In the genomic region with DNA sequence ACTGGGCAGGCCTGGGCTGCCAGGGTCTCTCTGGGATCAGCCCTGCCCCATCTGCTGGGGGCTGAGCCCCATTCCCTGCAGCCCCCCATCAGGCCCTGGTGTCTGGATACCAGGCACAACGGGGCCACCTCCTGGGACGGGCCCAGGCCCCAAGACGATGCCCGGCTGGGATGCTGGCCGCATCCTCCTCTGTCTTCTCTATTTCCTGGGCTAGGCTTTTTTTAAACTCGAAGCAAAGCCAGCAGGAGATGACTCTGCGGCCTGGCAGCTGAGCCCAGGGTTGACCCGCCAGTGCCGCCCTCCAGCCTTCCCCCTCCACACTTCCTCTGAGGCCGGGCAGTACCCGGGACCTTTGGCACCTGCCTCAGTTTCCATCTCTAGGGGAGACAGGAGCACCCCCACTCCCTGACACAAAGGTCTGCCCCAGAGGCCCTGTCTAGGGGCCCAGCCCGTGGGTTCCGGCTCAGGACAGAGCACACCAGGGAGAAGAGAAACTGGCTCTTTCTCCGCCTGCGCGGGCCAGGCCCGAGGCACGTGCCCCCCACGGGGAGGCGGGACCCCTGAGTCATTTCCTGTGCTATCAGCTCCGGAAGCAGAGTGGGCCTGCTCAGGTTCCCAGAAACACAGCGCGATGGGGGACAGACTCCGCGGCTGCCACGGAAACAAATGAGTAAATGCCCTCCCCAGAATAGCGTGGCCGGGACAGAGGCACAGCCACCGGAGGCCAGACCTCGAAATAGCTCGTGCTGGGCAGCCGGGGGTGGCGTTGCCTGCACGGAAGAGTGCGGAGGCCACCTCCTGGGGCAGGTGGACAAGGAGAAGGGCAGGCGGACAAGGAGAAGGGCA, we compare ENCODE assay signal across 8 cellular contexts.
A peak's percentile ranks its signal among the peaks of the same experiment; 100 is the strongest.
DNase-seq lines count a peak whose midpoint lies in the region; ATAC-seq and TF ChIP-seq lines count a peak whose summit lies in the region.

No MANE protein-coding gene starts in this region.

- H3K56ac ChIP-seq in H9 (ENCODE audit: insufficient read length, low read depth, low read length), result no peak overlapping the region

- no peak overlapping the region for H2BK120ac ChIP-seq in H9 (ENCODE audit: low read depth, low read length, poor library complexity, severe bottlenecking)

- no peak for TF ChIP-seq EP300 in gastroesophageal sphincter (IDR thresholded peaks at IDR 0.05)

- no peak overlapping the region for H2AFZ ChIP-seq in H9 (ENCODE audit: low read length)

- no peak overlapping the region for H3K4me3 Mint-ChIP-seq in H9
- H3K4me3 Mint-ChIP-seq in activated T-cell treated with anti-CD3 and anti-CD28 coated beads, Interleukin-2, amount 50 U/mL, for 24 hours, result peak overlapping the region; percentile 83

- H3K23ac ChIP-seq in H9 (ENCODE audit: insufficient read length, low read depth, low read length), result no peak overlapping the region

- H3K4me2 ChIP-seq in H9 (ENCODE audit: insufficient read depth, insufficient read length, low read length), result no peak overlapping the region

- H3K4me1 ChIP-seq in H9 (ENCODE audit: insufficient read depth, low read length), result no peaks in the 10 kb centered on the region
- peaks cover 0 to 33% (median 6%) of the 10 kb centered on the region in 3 donors for H3K4me1 ChIP-seq in gastroesophageal sphincter
- H3K4me1 ChIP-seq in uterus, result peaks cover 0 to 6% of the 10 kb centered on the region in 2 donors

- H3K4ac ChIP-seq in H9 (ENCODE audit: low read depth, low read length), result no peak overlapping the region

- peaks cover 2% of the 10 kb centered on the region for H3K23me2 ChIP-seq in H9 (ENCODE audit: insufficient read length, low read depth, low read length, poor library complexity, severe bottlenecking)

- peak overlapping the region; percentile 26 for H4K91ac ChIP-seq in H9 (ENCODE audit: insufficient read length, low read depth, low read length)

- WGBS in H9 (ENCODE audit: extremely low coverage, insufficient read length, low lambda C conversion rate), result no CpG with 5 or more reads among the region's 36 CpGs
- WGBS in gastroesophageal sphincter (ENCODE audit: low coverage in 1 of 2), 2 donors, result 60 to 80% methylated on average over 3 to 5 of the region's 36 CpGs

- H3K27ac ChIP-seq in H9 (ENCODE audit: insufficient read length, low read depth, low read length) (no peak overlapping the region), gastroesophageal sphincter (peak overlapping the region; percentile 10 to 85 (median 76)), uterus (peak overlapping the region; percentile 74 to 76)

- no peak overlapping the region for H3T11ph ChIP-seq in H9 (ENCODE audit: low read length)

- H3K14ac ChIP-seq in H9 (ENCODE audit: insufficient read depth, low read length), result no peak overlapping the region; the same call in 1 of the 2 replicates

- no peak overlapping the region for H4K5ac ChIP-seq in H9 (ENCODE audit: insufficient read length, low read depth, low read length)

- H3K9me3 ChIP-seq in H9 (ENCODE audit: control insufficient read depth, low read depth, low read length), result no peaks in the 10 kb centered on the region
- H3K9me3 ChIP-seq in gastroesophageal sphincter, result no peaks in the 10 kb centered on the region
- H3K9me3 ChIP-seq in uterus, result no peaks in the 10 kb centered on the region

- H3K4me3 ChIP-seq in NB4 (ENCODE audit: low read depth, low read length), result peak overlapping the region; percentile 51
- peak overlapping the region in 1 of 2 donors; percentile 26 for H3K4me3 ChIP-seq in gastroesophageal sphincter
- H3K4me3 ChIP-seq in uterus, result no peak overlapping the region

- no peak overlapping the region for H2BK5ac ChIP-seq in H9 (ENCODE audit: insufficient read length, low read length)

- TF ChIP-seq POLR2A in NB4 (IDR thresholded peaks at IDR 0.05; ENCODE audit: extremely low read depth, insufficient read length), result peak; percentile 52
- TF ChIP-seq POLR2A in gastroesophageal sphincter (IDR thresholded peaks at IDR 0.05), result peak; percentile 10 to 25
- TF ChIP-seq POLR2A in uterus (IDR thresholded peaks at IDR 0.05), result peak in 1 of 2 donors; percentile 16

- H3K27me3 ChIP-seq in H9 (ENCODE audit: insufficient read depth, low read length), result no peaks in the 10 kb centered on the region
- no peaks in the 10 kb centered on the region for H3K27me3 ChIP-seq in gastroesophageal sphincter
- no peaks in the 10 kb centered on the region for H3K27me3 ChIP-seq in uterus

- H3K27me3 Mint-ChIP-seq in H9 (ENCODE audit: low read depth), result no peaks in the 10 kb centered on the region
- H3K27me3 Mint-ChIP-seq in activated T-cell treated with anti-CD3 and anti-CD28 coated beads, Interleukin-2, amount 50 U/mL, for 24 hours, result no peaks in the 10 kb centered on the region

- no peak overlapping the region for H2AK5ac ChIP-seq in H9 (ENCODE audit: insufficient read length, low read length)

- no peak overlapping the region for H4K8ac ChIP-seq in H9 (replicated peaks; ENCODE audit: insufficient read length, low read depth, low read length)

- peak; percentile 95 for DNase-seq in GF-D8 (lab: John Stamatoyannopoulos, UW)
- no peak for DNase-seq in H9
- DNase-seq in NB4 (ENCODE audit: low read depth), result peak; percentile 96
- DNase-seq in activated T-cell treated with anti-CD3 and anti-CD28 coated beads, Interleukin-2, amount 50 U/mL, for 24 hours, result peak; percentile 96
- DNase-seq in sciatic nerve (ENCODE audit: low spot score), result peak; percentile 83
- peak; percentile 53 to 77 for DNase-seq in uterus
- DNase-seq in epidermal melanocyte (ENCODE audit: insufficient read length, low spot score), result no peak

- intact Hi-C loops in sciatic nerve (cut with DNase I), result no loop called here
- intact Hi-C loops in uterus (cut with DNase I; ENCODE audit: low total_unique reads), result no loop called here

- H2BK15ac ChIP-seq in H9 (ENCODE audit: low read depth, low read length), result no peak overlapping the region

- TF ChIP-seq CTCF in H9 (conservative IDR thresholded peaks at IDR 0.05) (no peak), NB4 (IDR thresholded peaks at IDR 0.05; ENCODE audit: low read depth, low read length) (no peak), gastroesophageal sphincter (IDR thresholded peaks at IDR 0.05) (no peak), uterus (IDR thresholded peaks at IDR 0.05) (no peak)

- no peak overlapping the region for H2BK12ac ChIP-seq in H9 (ENCODE audit: insufficient read length, low read depth, low read length)

- H3K9me3 Mint-ChIP-seq in H9, result no peaks in the 10 kb centered on the region
- H3K9me3 Mint-ChIP-seq in activated T-cell treated with anti-CD3 and anti-CD28 coated beads, Interleukin-2, amount 50 U/mL, for 24 hours, result peaks cover 8% of the 10 kb centered on the region

- H4K20me1 ChIP-seq in H9 (ENCODE audit: control insufficient read depth, insufficient read depth, insufficient read length), result peaks cover 9% of the 10 kb centered on the region

- peaks cover 0 to 16% of the 10 kb centered on the region in 2 donors for H3K36me3 ChIP-seq in gastroesophageal sphincter
- H3K36me3 ChIP-seq in uterus, result no peaks in the 10 kb centered on the region

- no peak overlapping the region for H3K18ac ChIP-seq in H9 (ENCODE audit: insufficient read length, low read depth, low read length)

- H3K79me2 ChIP-seq in H9 (ENCODE audit: insufficient read depth, low read length), result no peaks in the 10 kb centered on the region

- H3K27ac Mint-ChIP-seq in H9, result peak overlapping the region in 2 of 3 experiments; percentile 70 to 89; a peak in 3 of 7 replicates
- H3K27ac Mint-ChIP-seq in activated T-cell treated with anti-CD3 and anti-CD28 coated beads, Interleukin-2, amount 50 U/mL, for 24 hours, result peak overlapping the region; percentile 100

- peaks cover 0 to 8% (median 4%) of the 10 kb centered on the region in 3 experiments; a peak in 5 of 7 replicates for H3K36me3 Mint-ChIP-seq in H9 (ENCODE audit: insufficient read depth in 1 of 3, low read depth in 3 of 3)
- peaks cover 68% of the 10 kb centered on the region for H3K36me3 Mint-ChIP-seq in activated T-cell treated with anti-CD3 and anti-CD28 coated beads, Interleukin-2, amount 50 U/mL, for 24 hours (ENCODE audit: low read depth)

- H3K79me1 ChIP-seq in H9 (ENCODE audit: insufficient read depth, low read depth, low read length, poor library complexity, severe bottlenecking), result no peaks in the 10 kb centered on the region

- no peak overlapping the region for H2BK20ac ChIP-seq in H9 (ENCODE audit: low read depth, low read length, poor library complexity, severe bottlenecking)

- H3K4me1 Mint-ChIP-seq in H9, result peaks cover 13 to 14% of the 10 kb centered on the region in 2 experiments
- peaks cover 78% of the 10 kb centered on the region for H3K4me1 Mint-ChIP-seq in activated T-cell treated with anti-CD3 and anti-CD28 coated beads, Interleukin-2, amount 50 U/mL, for 24 hours (ENCODE audit: low read depth)

- ATAC-seq in gastroesophageal sphincter (peak; percentile 80), sciatic nerve (peak; percentile 91)

- H3K9ac ChIP-seq in H9 (ENCODE audit: extremely low read depth, insufficient read length, low read length), result no peak overlapping the region

Comparison
In these comparisons a context has a peak if more than half of its experiments do, and no peak if none do; other contexts are left out.
1. DNase-seq: peak in GF-D8 (single experiment), NB4 (single experiment), activated T-cell treated with anti-CD3 and anti-CD28 coated beads, Interleukin-2, amount 50 U/mL, for 24 hours (single experiment), sciatic nerve (single experiment) and uterus (2 of 2); none in H9 (single experiment) and epidermal melanocyte (single experiment).